Comparison of ENCODE assay signal across 10 cellular contexts in genomic region chr15:85479071-85479647, GRCh38.
A peak's percentile ranks its signal among the peaks of the same experiment; 100 is the strongest.
DNase-seq lines count a peak whose midpoint lies in the region; ATAC-seq and TF ChIP-seq lines count a peak whose summit lies in the region.
"Had no signal": no experiment of that assay in that cellular context is flagged by ENCODE, and none has a peak within 500 bp of the region (broad histone marks: within the 10 kb centered on the region; RNA-seq: fewer than 3 reads in every experiment).

No MANE protein-coding gene starts in this region.

- peak overlapping the region; percentile 80; the same call in 1 of the 2 replicates for H3K27ac Mint-ChIP-seq in GM23338

- H3K27me3 ChIP-seq in GM23338 (ENCODE audit: insufficient read depth) (no peaks in the 10 kb centered on the region), esophagus squamous epithelium (no peaks in the 10 kb centered on the region), osteoblast (ENCODE audit: insufficient read depth, low read length) (no peaks in the 10 kb centered on the region), MM.1S (replicated peaks; ENCODE audit: insufficient read depth, low read length) (no peaks in the 10 kb centered on the region), tibial artery (no peaks in the 10 kb centered on the region)

- H3K79me2 ChIP-seq in GM23338 (replicated peaks; ENCODE audit: insufficient read depth): peaks cover 89% of the 10 kb centered on the region
- H3K79me2 ChIP-seq in osteoblast (ENCODE audit: insufficient read depth, low read length): peaks cover 65% of the 10 kb centered on the region
- peaks cover 20% of the 10 kb centered on the region for H3K79me2 ChIP-seq in MM.1S (ENCODE audit: low read length)

- no peak for TF ChIP-seq POLR2A in esophagus squamous epithelium (IDR thresholded peaks at IDR 0.05)

- H2AFZ ChIP-seq in GM23338 (no peak overlapping the region), osteoblast (ENCODE audit: low read length) (no peak overlapping the region), MM.1S (ENCODE audit: low read length) (no peak overlapping the region)

- ATAC-seq in GM23338 (peak; percentile 49), GM18511 (IDR thresholded peaks at IDR 0.05; ENCODE audit: unreplicated experiment) (no peak), GM18498 (IDR thresholded peaks at IDR 0.05; ENCODE audit: unreplicated experiment) (no peak)

- no peaks in the 10 kb centered on the region for H3K9me3 Mint-ChIP-seq in GM23338

- no peak overlapping the region for H3K4me3 Mint-ChIP-seq in GM23338

- WGBS in esophagus squamous epithelium, 2 donors: 28 to 55% methylated on average over 4 of the region's 4 CpGs

- peak overlapping the region; percentile 58 for H3K4me2 ChIP-seq in GM23338
- peak overlapping the region; percentile 50 for H3K4me2 ChIP-seq in osteoblast (ENCODE audit: insufficient read depth, low read length)
- no peak overlapping the region for H3K4me2 ChIP-seq in MM.1S (ENCODE audit: low read depth, low read length)

- H3K9me2 ChIP-seq in GM23338 (ENCODE audit: insufficient read depth): no peaks in the 10 kb centered on the region
- no peaks in the 10 kb centered on the region for H3K9me2 ChIP-seq in MM.1S (replicated peaks; ENCODE audit: insufficient read depth, low read length)

- H4K20me1 ChIP-seq in GM23338 (replicated peaks; ENCODE audit: insufficient read depth) (peaks cover 17% of the 10 kb centered on the region), osteoblast (ENCODE audit: insufficient read depth, low read length) (no peaks in the 10 kb centered on the region), MM.1S (ENCODE audit: insufficient read depth, low read length) (no peaks in the 10 kb centered on the region)

- TF ChIP-seq CTCF in GM23338 (conservative IDR thresholded peaks at IDR 0.05; ENCODE audit: low read depth in 2 of 2): no peak
- no peak for TF ChIP-seq CTCF in esophagus squamous epithelium (IDR thresholded peaks at IDR 0.05)
- no peak for TF ChIP-seq CTCF in osteoblast (IDR thresholded peaks at IDR 0.05; ENCODE audit: extremely low read depth, low read depth, low read length)
- no peak for TF ChIP-seq CTCF in MM.1S (IDR thresholded peaks at IDR 0.05; ENCODE audit: low read length)
- TF ChIP-seq CTCF in tibial artery (IDR thresholded peaks at IDR 0.05): no peak

- H3K4me1 ChIP-seq in GM23338 (ENCODE audit: insufficient read depth) (peaks cover 33% of the 10 kb centered on the region), esophagus squamous epithelium (peaks cover 8 to 90% (median 34%) of the 10 kb centered on the region in 3 donors), osteoblast (ENCODE audit: insufficient read depth, low read length) (peaks cover 32% of the 10 kb centered on the region), MM.1S (ENCODE audit: low read length) (peaks cover 33% of the 10 kb centered on the region), tibial artery (peaks cover 0 to 13% (median 4%) of the 10 kb centered on the region in 4 donors)

- DNase-seq in GM23338 (ENCODE audit: low spot score) (peak; percentile 63), NCI-H345 treated with DMSO at 0.1 percent for 48 hours (lab: John Stamatoyannopoulos, UW; ENCODE audit: unreplicated experiment) (peak; percentile 15), esophagus squamous epithelium (lab: John Stamatoyannopoulos, UW) (no peak), osteoblast (ENCODE audit: insufficient read length, low spot score, missing footprints) (peak; percentile 88), MM.1S (no peak), tibial artery (no peak)
- DNase-seq: Kasumi-1 had no signal

- H3K9ac ChIP-seq in MM.1S (ENCODE audit: low read length): no peak overlapping the region

- H3K36me3 ChIP-seq in GM23338 (ENCODE audit: insufficient read depth): no peaks in the 10 kb centered on the region
- no peaks in the 10 kb centered on the region for H3K36me3 ChIP-seq in esophagus squamous epithelium
- H3K36me3 ChIP-seq in osteoblast (ENCODE audit: insufficient read depth, low read length): no peaks in the 10 kb centered on the region
- H3K36me3 ChIP-seq in MM.1S (replicated peaks; ENCODE audit: insufficient read depth, low read length): no peaks in the 10 kb centered on the region
- H3K36me3 ChIP-seq in tibial artery: no peaks in the 10 kb centered on the region

- peak overlapping the region; percentile 77 for H3K27ac ChIP-seq in GM23338 (ENCODE audit: low read depth)
- H3K27ac ChIP-seq in esophagus squamous epithelium: peak overlapping the region in 3 of 4 donors; percentile 15 to 37 (median 23)
- H3K27ac ChIP-seq in osteoblast (ENCODE audit: low read depth, low read length): peak overlapping the region; percentile 70
- H3K27ac ChIP-seq in MM.1S (ENCODE audit: low read length): no peak overlapping the region
- no peak overlapping the region for H3K27ac ChIP-seq in tibial artery

- H3K27me3 Mint-ChIP-seq in GM23338 (ENCODE audit: insufficient read depth, low read depth, poor library complexity): peaks cover 3% of the 10 kb centered on the region

- H3K4me1 Mint-ChIP-seq in GM23338: peaks cover 52% of the 10 kb centered on the region

- intact Hi-C loops in esophagus squamous epithelium (cut with DNase I) (no loop called here), tibial artery (cut with DNase I; ENCODE audit: low total_unique reads) (no loop called here)

- H3K9me3 ChIP-seq in esophagus squamous epithelium (no peaks in the 10 kb centered on the region), osteoblast (ENCODE audit: low read depth, low read length) (no peaks in the 10 kb centered on the region), MM.1S (replicated peaks; ENCODE audit: insufficient read depth, low read length) (no peaks in the 10 kb centered on the region), tibial artery (no peaks in the 10 kb centered on the region)

- H3K36me3 Mint-ChIP-seq in GM23338 (ENCODE audit: low read depth): no peaks in the 10 kb centered on the region

- H3F3A ChIP-seq in GM23338 (replicated peaks; ENCODE audit: low read depth) (no peaks in the 10 kb centered on the region), MM.1S (ENCODE audit: insufficient read depth, low read length) (peaks cover 6% of the 10 kb centered on the region)

- H3K4me3 ChIP-seq in GM23338 (peak overlapping the region; percentile 19; the same call in 1 of the 2 replicates), esophagus squamous epithelium (no peak overlapping the region), osteoblast (ENCODE audit: insufficient read depth, low read length) (no peak overlapping the region), MM.1S (ENCODE audit: low read length) (no peak overlapping the region), tibial artery (no peak overlapping the region)
- H3K4me3 ChIP-seq: lung had no signal

TF ChIP-seq in GM23338, 12 proteins besides CTCF, POLR2A, EP300 and RAD21 (continues in another document):
- TF ChIP-seq STAT1 (IDR thresholded peaks at IDR 0.05; ENCODE audit: unreplicated experiment) (no peak), JUNB (IDR thresholded peaks at IDR 0.05; ENCODE audit: unreplicated experiment) (no peak), CREB1 (CRISPR knock-in tag; IDR thresholded peaks at IDR 0.05; ENCODE audit: low read depth) (no peak), EZH2 (IDR thresholded peaks at IDR 0.05; ENCODE audit: low read depth, unreplicated experiment) (no peak)

Comparison
In these comparisons a context has a peak if more than half of its experiments do, and no peak if none do; other contexts are left out.
1. DNase-seq: peak in GM23338 (single experiment), NCI-H345 treated with DMSO at 0.1 percent for 48 hours (single experiment) and osteoblast (single experiment); none in esophagus squamous epithelium (single experiment), MM.1S (single experiment) and tibial artery (0 of 2).
2. H3K27ac ChIP-seq: peak in GM23338 (single experiment), esophagus squamous epithelium (3 of 4) and osteoblast (single experiment); none in MM.1S (single experiment) and tibial artery (0 of 2).